Comparison of ENCODE assay signal across 8 cellular contexts in genomic region chr7:148882192-148882591, GRCh38.
DNase-seq lines count a peak whose midpoint lies in the region; ATAC-seq, FAIRE-seq and TF ChIP-seq lines count a peak whose summit lies in the region.

No MANE protein-coding gene starts in this region.

- H4K20me1 ChIP-seq in SU-DHL-6 (ENCODE audit: low read depth, low read length) = peaks cover 40% of the 10 kb centered on the region

- H3K9me3 ChIP-seq in SU-DHL-6 (ENCODE audit: insufficient read depth, low read length) = no peaks in the 10 kb centered on the region

- peak overlapping the region; percentile 83; the same call in 1 of the 2 replicates for H3K27ac ChIP-seq in SU-DHL-6 (ENCODE audit: low read depth, low read length)

- peak overlapping the region; percentile 94 for H3K4me2 ChIP-seq in SU-DHL-6 (ENCODE audit: low read depth, low read length, poor library complexity, severe bottlenecking)

- no peaks in the 10 kb centered on the region for H3K27me3 ChIP-seq in SU-DHL-6 (ENCODE audit: low read length)

- peak overlapping the region; percentile 99 for H3K9ac ChIP-seq in SU-DHL-6 (ENCODE audit: low read length)

- DNase-seq in fibroblast of mammary gland (ENCODE audit: low read depth) = no peak

- peaks cover 66% of the 10 kb centered on the region for H3K79me2 ChIP-seq in SU-DHL-6 (ENCODE audit: insufficient read depth, low read length)

- no peaks in the 10 kb centered on the region for H3K9me2 ChIP-seq in SU-DHL-6 (replicated peaks; ENCODE audit: insufficient read depth, low read length)

- no peaks in the 10 kb centered on the region for H3K36me3 ChIP-seq in SU-DHL-6 (ENCODE audit: low read length)

- no peak for ATAC-seq in HG02884 (IDR thresholded peaks at IDR 0.05; ENCODE audit: unreplicated experiment)
- ATAC-seq in HG03108 (IDR thresholded peaks at IDR 0.05; ENCODE audit: unreplicated experiment) = no peak
- no peak for ATAC-seq in HG03469 (IDR thresholded peaks at IDR 0.05; ENCODE audit: unreplicated experiment)
- no peak for ATAC-seq in GM21576 (IDR thresholded peaks at IDR 0.05; ENCODE audit: unreplicated experiment)

- peak overlapping the region; percentile 99; the same call in 1 of the 2 replicates for H3K4me3 ChIP-seq in GM08714 (ENCODE audit: low read length)
- H3K4me3 ChIP-seq in SU-DHL-6 (ENCODE audit: insufficient read depth, low read length, poor library complexity, severe bottlenecking) = peak overlapping the region; percentile 71
- H3K4me3 ChIP-seq in fibroblast of mammary gland (ENCODE audit: control insufficient read depth, low read depth, low read length) = peak overlapping the region; percentile 81

- no peak overlapping the region for H2AFZ ChIP-seq in SU-DHL-6 (ENCODE audit: low read depth, low read length, severe bottlenecking)

- TF ChIP-seq CTCF in SU-DHL-6 (IDR thresholded peaks at IDR 0.05; ENCODE audit: insufficient read depth, low read length, poor library complexity, severe bottlenecking) = no peak
- no peak for TF ChIP-seq CTCF in fibroblast of mammary gland (conservative IDR thresholded peaks at IDR 0.05; ENCODE audit: control insufficient read depth, insufficient read depth, low read depth, low read length)

- peaks cover 19% of the 10 kb centered on the region for H3F3A ChIP-seq in SU-DHL-6 (ENCODE audit: insufficient read depth)

- peak; percentile 32 for FAIRE-seq in A204.1 (lab: Jason Lieb, UNC)
